ENCODE assay signal across 18 cellular contexts in genomic region chr4:159209249-159209648, GRCh38.
DNase-seq lines count a peak whose midpoint lies in the region; ATAC-seq, FAIRE-seq and TF ChIP-seq lines count a peak whose summit lies in the region.
"Had no signal": no experiment of that assay in that cellular context is flagged by ENCODE, and none has a peak within 500 bp of the region (broad histone marks: within the 10 kb centered on the region; RNA-seq: fewer than 3 reads in every experiment).

No MANE protein-coding gene starts in this region.

- H3K56ac ChIP-seq in H9 (ENCODE audit: insufficient read length, low read depth, low read length): no peak overlapping the region

- H3K79me2 ChIP-seq in H9 (ENCODE audit: insufficient read depth, low read length): no peaks in the 10 kb centered on the region; the same call in 1 of the 2 replicates
- H3K79me2 ChIP-seq in HepG2 (ENCODE audit: insufficient read depth, low read length): peaks cover 2% of the 10 kb centered on the region

- H3K4me1 ChIP-seq in H9 (ENCODE audit: insufficient read depth, low read length) (no peaks in the 10 kb centered on the region; the same call in 1 of the 2 replicates), endodermal cell (ENCODE audit: control insufficient read depth, insufficient read depth, low read length) (peaks cover 3% of the 10 kb centered on the region), HepG2 (ENCODE audit: insufficient read depth, low read length) (peaks cover 13% of the 10 kb centered on the region), small intestine (ENCODE audit: control insufficient read depth in 2 of 2, insufficient read depth in 1 of 2, low read depth in 1 of 2, low read length in 1 of 2) (no peaks in the 10 kb centered on the region)

- ATAC-seq in HepG2 (peak; percentile 71), HG02571 (IDR thresholded peaks at IDR 0.05; ENCODE audit: unreplicated experiment) (no peak)
- no peak for ATAC-seq in effector memory CD8-positive, alpha-beta T cell (replicated peaks)
- ATAC-seq: GM12878 had no signal

- no peak overlapping the region for H3K4me3 ChIP-seq in endodermal cell (ENCODE audit: low read length)
- no peak overlapping the region for H3K4me3 ChIP-seq in HepG2 (replicated peaks in 1 of 3; ENCODE audit: insufficient read depth in 1 of 3, low read depth in 2 of 3, low read length in 3 of 3)
- no peak overlapping the region for H3K4me3 ChIP-seq in small intestine (ENCODE audit: low read depth in 1 of 2, low read length in 2 of 2)
- H3K4me3 ChIP-seq: GM12878, GM23248 had no signal

- H2BK120ac ChIP-seq in H9 (ENCODE audit: low read depth, low read length, poor library complexity, severe bottlenecking): no peak overlapping the region

- H3K27ac Mint-ChIP-seq in H9 (no peak overlapping the region; a peak in 1 of 7 replicates), endodermal cell (no peak overlapping the region)
- H3K27ac Mint-ChIP-seq in effector memory CD8-positive, alpha-beta T cell: no peak overlapping the region
- H3K27ac Mint-ChIP-seq: B cell, HFFc6, IgD-negative memory B cell had no signal

- H4K20me1 ChIP-seq in H9 (ENCODE audit: control insufficient read depth, insufficient read depth, insufficient read length) (no peaks in the 10 kb centered on the region), HepG2 (ENCODE audit: insufficient read depth, low read length) (no peaks in the 10 kb centered on the region)

- CTCF ChIA-PET in HepG2 (lab: Yijun Ruan, JAX; ENCODE audit: low intra/inter-chr PET ratio, low total read pairs): no interaction called here

- peak; percentile 43 for DNase-seq in H9
- DNase-seq in endodermal cell: no peak
- peak; percentile 13 for DNase-seq in HepG2 (ENCODE audit: low spot score)
- DNase-seq in small intestine: peak; percentile 4
- DNase-seq in urothelium cell line (ENCODE audit: low spot score): no peak
- DNase-seq in effector memory CD8-positive, alpha-beta T cell: no peak
- DNase-seq: CD4-positive, alpha-beta memory T cell; DMS79; GM23248; HCEC 1CT; HFFc6 had no signal

- H2BK5ac ChIP-seq in H9 (ENCODE audit: insufficient read length, low read length): no peak overlapping the region

- H2AFZ ChIP-seq in H9 (ENCODE audit: low read length) (no peak overlapping the region), HepG2 (ENCODE audit: low read length) (no peak overlapping the region)
- H2AFZ ChIP-seq: GM23248 had no signal

- H3K4me2 ChIP-seq in H9 (ENCODE audit: insufficient read depth, insufficient read length, low read length) (no peak overlapping the region), HepG2 (ENCODE audit: low read depth, low read length) (no peak overlapping the region)

- H2BK15ac ChIP-seq in H9 (ENCODE audit: low read depth, low read length): no peak overlapping the region

- no peak overlapping the region for H3K18ac ChIP-seq in H9 (ENCODE audit: insufficient read length, low read depth, low read length)

- H3K27ac ChIP-seq in H9 (ENCODE audit: insufficient read length, low read depth, low read length): no peak overlapping the region
- H3K27ac ChIP-seq in endodermal cell (ENCODE audit: low read depth, low read length): no peak overlapping the region
- no peak overlapping the region for H3K27ac ChIP-seq in HepG2 (ENCODE audit: extremely low read length, insufficient read depth, low read length)
- H3K27ac ChIP-seq in small intestine (ENCODE audit: low read depth in 1 of 2, low read length in 1 of 2): no peak overlapping the region
- H3K27ac ChIP-seq: C4-2B, GM23248 had no signal

- no peak for TF ChIP-seq POLR2A in HepG2 (IDR thresholded peaks at IDR 0.05; ENCODE audit: insufficient read depth in 1 of 2, low read depth in 2 of 2, low read length in 2 of 2)

- POLR2A ChIA-PET in HepG2 (lab: Yijun Ruan, JAX): no interaction called here

- no peak for FAIRE-seq in HepG2 (lab: Jason Lieb, UNC)
- FAIRE-seq in small intestine (lab: Jason Lieb, UNC): no peak
- no peak for FAIRE-seq in urothelium cell line (lab: Jason Lieb, UNC)
- FAIRE-seq: A204.1, GM12878, GM18507 had no signal

- H3T11ph ChIP-seq in H9 (ENCODE audit: low read length): no peak overlapping the region

- H3K79me1 ChIP-seq in H9 (ENCODE audit: insufficient read depth, low read depth, low read length, poor library complexity, severe bottlenecking): no peaks in the 10 kb centered on the region

- no peak overlapping the region for H3K14ac ChIP-seq in H9 (ENCODE audit: insufficient read depth, low read length)

- no peak overlapping the region for H3K4me3 Mint-ChIP-seq in H9
- H3K4me3 Mint-ChIP-seq in endodermal cell: no peak overlapping the region
- no peak overlapping the region for H3K4me3 Mint-ChIP-seq in effector memory CD8-positive, alpha-beta T cell
- H3K4me3 Mint-ChIP-seq: B cell; CD4-positive, alpha-beta memory T cell; HFFc6; IgD-negative memory B cell had no signal

- no peak overlapping the region for H2BK20ac ChIP-seq in H9 (ENCODE audit: low read depth, low read length, poor library complexity, severe bottlenecking)

- H3K23me2 ChIP-seq in H9 (ENCODE audit: insufficient read length, low read depth, low read length, poor library complexity, severe bottlenecking): no peaks in the 10 kb centered on the region

- H3K36me3 ChIP-seq in endodermal cell (ENCODE audit: control insufficient read depth, insufficient read depth, low read length) (peaks cover 18% of the 10 kb centered on the region), HepG2 (replicated peaks in 1 of 2; ENCODE audit: control insufficient read depth in 1 of 2, insufficient read depth in 2 of 2, low read length in 2 of 2) (peaks cover 0 to 6% of the 10 kb centered on the region in 2 experiments; a peak in 1 of 5 replicates), small intestine (ENCODE audit: control insufficient read depth in 2 of 2, insufficient read depth in 2 of 2, low read length in 2 of 2) (peaks cover 0 to 3% of the 10 kb centered on the region in 2 donors)

- TF ChIP-seq EP300 in HepG2 (IDR thresholded peaks at IDR 0.05; ENCODE audit: low read depth in 2 of 2, low read length in 2 of 2) (no peak), HepG2 (CRISPR knock-in tag; IDR thresholded peaks at IDR 0.05; ENCODE audit: borderline replicate concordance) (no peak)

- H3K9me3 ChIP-seq in H9 (ENCODE audit: control insufficient read depth, low read depth, low read length): no peaks in the 10 kb centered on the region
- H3K9me3 ChIP-seq in endodermal cell (ENCODE audit: control insufficient read depth, low read length): no peaks in the 10 kb centered on the region
- H3K9me3 ChIP-seq in HepG2 (ENCODE audit: low read length): no peaks in the 10 kb centered on the region
- no peaks in the 10 kb centered on the region for H3K9me3 ChIP-seq in small intestine (ENCODE audit: control insufficient read depth, low read depth)

- no peak overlapping the region for H2AK5ac ChIP-seq in H9 (ENCODE audit: insufficient read length, low read length)

- no peak overlapping the region for H4K91ac ChIP-seq in H9 (ENCODE audit: insufficient read length, low read depth, low read length)

- H3K36me3 Mint-ChIP-seq in H9 (ENCODE audit: insufficient read depth in 1 of 3, low read depth in 3 of 3) (peaks cover 0 to 3% (median 0%) of the 10 kb centered on the region in 3 experiments; a peak in 2 of 7 replicates), endodermal cell (ENCODE audit: low read depth) (peaks cover 26% of the 10 kb centered on the region)
- H3K36me3 Mint-ChIP-seq in effector memory CD8-positive, alpha-beta T cell (ENCODE audit: insufficient read depth): no peaks in the 10 kb centered on the region

- peaks cover 11 to 12% of the 10 kb centered on the region in 2 experiments for H3K4me1 Mint-ChIP-seq in H9
- peaks cover 30% of the 10 kb centered on the region for H3K4me1 Mint-ChIP-seq in endodermal cell
- H3K4me1 Mint-ChIP-seq in effector memory CD8-positive, alpha-beta T cell (ENCODE audit: low read depth in 2 of 2): peaks cover 17 to 23% of the 10 kb centered on the region in 2 donors

- BruUV-seq in HepG2 (replicated peaks; lab: Mats Ljungman, UMichigan): no TSS peak

- no peak overlapping the region for H4K5ac ChIP-seq in H9 (ENCODE audit: insufficient read length, low read depth, low read length)

- H3K4ac ChIP-seq in H9 (ENCODE audit: low read depth, low read length): no peak overlapping the region

- WGBS in H9 (ENCODE audit: extremely low coverage, insufficient read length, low lambda C conversion rate): no CpG with 5 or more reads among the region's 4 CpGs
- WGBS in endodermal cell (ENCODE audit: insufficient coverage in 1 of 2, insufficient read length in 1 of 2), 2 experiments: 60 to 94% methylated on average over 1 to 4 of the region's 4 CpGs
- 66% methylated on average over 3 of the region's 4 CpGs for WGBS in HepG2 (ENCODE audit: low lambda C conversion rate)
- 86 to 89% (median 87%) methylated on average over 4 of the region's 4 CpGs for WGBS in small intestine, 3 donors

- no peaks in the 10 kb centered on the region for H3K9me3 Mint-ChIP-seq in H9
- H3K9me3 Mint-ChIP-seq in endodermal cell: no peaks in the 10 kb centered on the region
- H3K9me3 Mint-ChIP-seq in effector memory CD8-positive, alpha-beta T cell: no peaks in the 10 kb centered on the region
- H3K9me3 Mint-ChIP-seq: CD4-positive, alpha-beta memory T cell; HFFc6; IgD-negative memory B cell had no signal

- no peak overlapping the region for H4K8ac ChIP-seq in H9 (replicated peaks; ENCODE audit: insufficient read length, low read depth, low read length)

- no peak overlapping the region for H2BK12ac ChIP-seq in H9 (ENCODE audit: insufficient read length, low read depth, low read length)

- in situ Hi-C loops in HepG2 (cut with HindIII; ENCODE audit: extremely low pct_ligation_motif_present, low pct_unique_long_range_greater_than_20kb): loop anchor here (10.0 kb wide), 1 partner anchor 484 kb away; the partner anchor contains the start of gene PPID

- no peak for TF ChIP-seq RAD21 in HepG2 (CRISPR knock-in tag; IDR thresholded peaks at IDR 0.05)

- intact Hi-C loops in HepG2 (cut with micrococcal nuclease; ENCODE audit: unreplicated experiment): loop anchor here (10.0 kb wide), 1 partner anchor 106 kb away; no protein-coding TSS in a partner anchor

- H3K9ac ChIP-seq in H9 (ENCODE audit: extremely low read depth, insufficient read length, low read length) (no peak overlapping the region), endodermal cell (ENCODE audit: extremely low read depth, low read length, poor library complexity, severe bottlenecking) (no peak overlapping the region), HepG2 (ENCODE audit: insufficient read depth, low read depth, low read length) (no peak overlapping the region)
- H3K9ac ChIP-seq: GM23248 had no signal

- H3K23ac ChIP-seq in H9 (ENCODE audit: insufficient read length, low read depth, low read length): no peak overlapping the region

- H3K27me3 Mint-ChIP-seq in H9 (ENCODE audit: low read depth): no peaks in the 10 kb centered on the region
- H3K27me3 Mint-ChIP-seq in endodermal cell (ENCODE audit: insufficient read depth): no peaks in the 10 kb centered on the region
- no peaks in the 10 kb centered on the region for H3K27me3 Mint-ChIP-seq in effector memory CD8-positive, alpha-beta T cell
- H3K27me3 Mint-ChIP-seq: B cell; CD4-positive, alpha-beta memory T cell had no signal

- TF ChIP-seq CTCF in H9 (conservative IDR thresholded peaks at IDR 0.05) (peak; percentile 15; the same call in 1 of the 3 replicates), endodermal cell (conservative IDR thresholded peaks at IDR 0.05) (peak; percentile 39), HepG2 (CRISPR knock-in tag; IDR thresholded peaks at IDR 0.05) (peak; percentile 21; the same call in 1 of the 2 replicates)

- no peaks in the 10 kb centered on the region for H3K27me3 ChIP-seq in H9 (ENCODE audit: insufficient read depth, low read length)
- no peaks in the 10 kb centered on the region for H3K27me3 ChIP-seq in endodermal cell (ENCODE audit: control insufficient read depth, insufficient read depth, low read length, poor library complexity, severe bottlenecking)
- H3K27me3 ChIP-seq in HepG2 (ENCODE audit: control insufficient read depth in 1 of 2, insufficient read depth in 2 of 2, low read length in 2 of 2): no peaks in the 10 kb centered on the region
- H3K27me3 ChIP-seq in small intestine (ENCODE audit: control insufficient read depth in 2 of 2, insufficient read depth in 2 of 2, low read length in 2 of 2): no peaks in the 10 kb centered on the region

Comparison
In these comparisons a context has a peak if more than half of its experiments do, and no peak if none do; other contexts are left out.
1. DNase-seq: peak in H9 (single experiment), HepG2 (single experiment) and small intestine (single experiment); none in endodermal cell (single experiment), urothelium cell line (single experiment) and effector memory CD8-positive, alpha-beta T cell (0 of 3).
2. Peak in every context shown above with its lines, with median percentiles within 50 percentile points of each other: CTCF ChIP-seq.